In the genomic region with DNA sequence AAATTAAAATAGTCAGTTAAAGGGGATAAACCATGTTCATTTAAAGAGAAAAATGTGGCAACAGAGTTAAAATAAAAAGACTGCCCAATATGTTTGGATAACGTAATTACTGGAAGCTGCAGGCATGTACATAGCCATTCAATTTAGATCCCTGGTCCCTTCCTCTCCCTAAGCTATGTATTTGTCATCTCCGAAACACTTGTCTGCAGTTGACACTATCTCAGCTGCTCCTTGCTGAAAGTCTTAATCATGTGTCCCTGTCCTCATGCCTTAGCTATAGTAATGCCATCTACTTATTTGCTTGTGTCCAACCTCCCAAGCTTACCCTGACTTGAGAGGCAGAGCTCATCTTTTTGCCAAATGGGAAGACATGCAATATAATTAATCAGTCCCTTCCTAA, we compare ENCODE assay signal across 18 cellular contexts.
DNase-seq lines count a peak whose midpoint lies in the region; ATAC-seq and TF ChIP-seq lines count a peak whose summit lies in the region.
"Had no signal": no experiment of that assay in that cellular context is flagged by ENCODE, and none has a peak within 500 bp of the region (broad histone marks: within the 10 kb centered on the region; RNA-seq: fewer than 3 reads in every experiment).

No MANE protein-coding gene starts in this region.

- H3K9me3 Mint-ChIP-seq in nephron progenitor cell: peaks cover 36% of the 10 kb centered on the region
- no peaks in the 10 kb centered on the region for H3K9me3 Mint-ChIP-seq in effector memory CD8-positive, alpha-beta T cell

- peak overlapping the region; percentile 65 for H3K4me3 Mint-ChIP-seq in nephron progenitor cell
- H3K4me3 Mint-ChIP-seq in effector memory CD8-positive, alpha-beta T cell: no peak overlapping the region
- H3K4me3 Mint-ChIP-seq: CD4-positive, alpha-beta memory T cell had no signal

- no peaks in the 10 kb centered on the region for H3K9me3 ChIP-seq in right cardiac atrium (ENCODE audit: control insufficient read depth, low read length)
- H3K9me3 ChIP-seq: BE2C had no signal

- no peak for DNase-seq in right cardiac atrium
- DNase-seq in Right ventricle myocardium inferior (ENCODE audit: missing footprints): no peak
- no peak for DNase-seq in brain microvascular endothelial cell
- no peak for DNase-seq in nephron progenitor cell
- DNase-seq in Kasumi-1 (lab: John Stamatoyannopoulos, UW): no peak
- no peak for DNase-seq in effector memory CD8-positive, alpha-beta T cell
- DNase-seq in NCI-H748 treated with DMSO at 0.1 percent for 48 hours (lab: John Stamatoyannopoulos, UW): no peak
- DNase-seq in ACHN: no peak
- DNase-seq: BE2C; CD4-positive, alpha-beta memory T cell; DMS79; NCI-H1092; NCI-H2107; SHP77 had no signal

- intact Hi-C loops in right cardiac atrium (cut with DNase I) (no loop called here), Right ventricle myocardium inferior (cut with DNase I) (no loop called here)

- H3K27me3 ChIP-seq in right cardiac atrium (ENCODE audit: control insufficient read depth, insufficient read depth): no peaks in the 10 kb centered on the region
- H3K27me3 ChIP-seq in brain microvascular endothelial cell (replicated peaks): no peaks in the 10 kb centered on the region
- H3K27me3 ChIP-seq: BE2C had no signal

- peaks cover 4% of the 10 kb centered on the region for H3K4me1 ChIP-seq in right cardiac atrium (ENCODE audit: control insufficient read depth, insufficient read depth, low read length)

- H3K4me1 Mint-ChIP-seq in nephron progenitor cell: peaks cover 43% of the 10 kb centered on the region
- no peaks in the 10 kb centered on the region for H3K4me1 Mint-ChIP-seq in effector memory CD8-positive, alpha-beta T cell (ENCODE audit: low read depth in 2 of 2)
- H3K4me1 Mint-ChIP-seq: CD4-positive, alpha-beta memory T cell had no signal

- ATAC-seq in right cardiac atrium (no peak), Right ventricle myocardium inferior (no peak)
- no peak for ATAC-seq in effector memory CD8-positive, alpha-beta T cell (replicated peaks)
- ATAC-seq: GM12878, K562, Panc1 had no signal

- H3K36me3 ChIP-seq in brain microvascular endothelial cell (replicated peaks): no peaks in the 10 kb centered on the region
- H3K36me3 ChIP-seq: BE2C had no signal

- WGBS in right cardiac atrium: 69% methylated on average over 2 of the region's 2 CpGs

- in situ Hi-C loops in brain microvascular endothelial cell (cut with HindIII; ENCODE audit: low pct_ligation_motif_present, low sequenced_read_pairs): no loop called here
- in situ Hi-C loops in ACHN (cut with HindIII; ENCODE audit: low pct_ligation_motif_present, low pct_unique_long_range_greater_than_20kb, low sequenced_read_pairs): no loop called here

- H3K4me3 ChIP-seq in right cardiac atrium (ENCODE audit: low read length) (no peak overlapping the region), brain microvascular endothelial cell (ENCODE audit: low read depth, low read length) (no peak overlapping the region)
- H3K4me3 ChIP-seq: GM12878, K562 had no signal

- peak overlapping the region; percentile 62 for H3K27ac ChIP-seq in right cardiac atrium (ENCODE audit: low read length)
- H3K27ac ChIP-seq in brain microvascular endothelial cell: peak overlapping the region; percentile 79
- H3K27ac ChIP-seq: HL-60 had no signal

- peak overlapping the region; percentile 87 for H3K27ac Mint-ChIP-seq in nephron progenitor cell
- H3K27ac Mint-ChIP-seq in effector memory CD8-positive, alpha-beta T cell: no peak overlapping the region
- H3K27ac Mint-ChIP-seq: CD4-positive, alpha-beta memory T cell had no signal

- peaks cover 69% of the 10 kb centered on the region for H3K36me3 Mint-ChIP-seq in nephron progenitor cell (ENCODE audit: low read depth)
- H3K36me3 Mint-ChIP-seq in effector memory CD8-positive, alpha-beta T cell (ENCODE audit: insufficient read depth): no peaks in the 10 kb centered on the region
- H3K36me3 Mint-ChIP-seq: CD4-positive, alpha-beta memory T cell had no signal

- H3K27me3 Mint-ChIP-seq in nephron progenitor cell (ENCODE audit: low read depth, poor library complexity): peaks cover 7% of the 10 kb centered on the region
- peaks cover under 1 to 33% of the 10 kb centered on the region in 2 donors for H3K27me3 Mint-ChIP-seq in effector memory CD8-positive, alpha-beta T cell

- TF ChIP-seq CTCF in brain microvascular endothelial cell (IDR thresholded peaks at IDR 0.05; ENCODE audit: low read depth, low read length, missing control alignments): no peak
- no peak for TF ChIP-seq CTCF in nephron progenitor cell (IDR thresholded peaks at IDR 0.05)
